1 cellular context compared by ENCODE assay signal in the genomic region with DNA sequence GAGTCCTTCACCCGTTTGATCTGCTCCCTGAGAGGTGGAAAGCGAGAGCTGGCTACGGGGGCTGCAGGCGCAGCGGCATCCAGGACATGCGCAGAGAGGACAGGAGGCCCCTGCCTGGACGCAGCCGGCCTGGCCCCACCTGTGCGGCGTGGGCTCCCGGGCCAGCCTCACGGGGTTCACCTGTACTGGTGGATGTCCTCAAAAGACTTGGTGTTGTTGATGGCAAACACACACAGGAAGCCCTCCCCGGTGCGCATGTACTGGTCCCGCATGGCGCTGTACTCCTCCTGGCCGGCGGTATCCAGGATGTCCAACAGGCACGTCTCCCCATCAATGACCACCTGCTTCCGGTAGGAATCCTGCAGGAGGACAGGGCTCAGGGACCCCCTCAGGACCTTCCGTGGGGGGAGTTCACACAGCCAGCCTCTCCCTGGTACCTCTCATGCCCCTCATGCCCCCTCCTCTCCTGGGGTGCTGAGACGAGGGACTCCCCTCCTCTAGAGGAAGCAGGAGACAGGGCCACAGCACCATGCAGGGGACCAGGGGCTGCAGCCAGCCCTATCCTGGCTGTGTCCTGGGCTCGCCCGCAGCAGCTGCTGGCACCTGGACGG.
TF ChIP-seq lines count a peak whose summit lies in the region.

No MANE protein-coding gene starts in this region.

TF ChIP-seq in A549, 52 proteins besides CTCF, POLR2A, EP300 and RAD21:
- TF ChIP-seq BHLHE40 (IDR thresholded peaks at IDR 0.05; ENCODE audit: low read depth, low read length) (no peak), HEYL (CRISPR knock-in tag; IDR thresholded peaks at IDR 0.05) (no peak), FOSL2 (IDR thresholded peaks at IDR 0.05) (no peak), FOSL2 (CRISPR knock-in tag; IDR thresholded peaks at IDR 0.05) (no peak), CHD4 (IDR thresholded peaks at IDR 0.05; ENCODE audit: borderline replicate concordance) (no peak), ZNF302 (CRISPR knock-in tag; IDR thresholded peaks at IDR 0.05) (no peak), ESRRA (IDR thresholded peaks at IDR 0.05; ENCODE audit: borderline replicate concordance, low read length) (no peak)
- TF ChIP-seq, protein P1, sequence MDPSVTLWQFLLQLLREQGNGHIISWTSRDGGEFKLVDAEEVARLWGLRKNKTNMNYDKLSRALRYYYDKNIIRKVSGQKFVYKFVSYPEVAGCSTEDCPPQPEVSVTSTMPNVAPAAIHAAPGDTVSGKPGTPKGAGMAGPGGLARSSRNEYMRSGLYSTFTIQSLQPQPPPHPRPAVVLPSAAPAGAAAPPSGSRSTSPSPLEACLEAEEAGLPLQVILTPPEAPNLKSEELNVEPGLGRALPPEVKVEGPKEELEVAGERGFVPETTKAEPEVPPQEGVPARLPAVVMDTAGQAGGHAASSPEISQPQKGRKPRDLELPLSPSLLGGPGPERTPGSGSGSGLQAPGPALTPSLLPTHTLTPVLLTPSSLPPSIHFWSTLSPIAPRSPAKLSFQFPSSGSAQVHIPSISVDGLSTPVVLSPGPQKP (IDR thresholded peaks at IDR 0.05; ENCODE audit: low read depth, low read length) = no peak
- TF ChIP-seq, protein P2, sequence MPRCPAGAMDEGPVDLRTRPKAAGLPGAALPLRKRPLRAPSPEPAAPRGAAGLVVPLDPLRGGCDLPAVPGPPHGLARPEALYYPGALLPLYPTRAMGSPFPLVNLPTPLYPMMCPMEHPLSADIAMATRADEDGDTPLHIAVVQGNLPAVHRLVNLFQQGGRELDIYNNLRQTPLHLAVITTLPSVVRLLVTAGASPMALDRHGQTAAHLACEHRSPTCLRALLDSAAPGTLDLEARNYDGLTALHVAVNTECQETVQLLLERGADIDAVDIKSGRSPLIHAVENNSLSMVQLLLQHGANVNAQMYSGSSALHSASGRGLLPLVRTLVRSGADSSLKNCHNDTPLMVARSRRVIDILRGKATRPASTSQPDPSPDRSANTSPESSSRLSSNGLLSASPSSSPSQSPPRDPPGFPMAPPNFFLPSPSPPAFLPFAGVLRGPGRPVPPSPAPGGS (IDR thresholded peaks at IDR 0.05) = no peak
